Comparison of ENCODE assay signal across 8 cellular contexts in genomic region chr17:75978938-75979704, GRCh38. TPM values are rescaled to one million over a fixed set of nuclear protein-coding genes. Genes with fewer than 3 reads are reported as not detected.
A peak's percentile ranks its signal among the peaks of the same experiment; 100 is the strongest.
DNase-seq lines count a peak whose midpoint lies in the region; ATAC-seq and TF ChIP-seq lines count a peak whose summit lies in the region.

Gene ACOX1, minus strand, starts transcription at chr17:75979166. Its CDS starts 93 bp downstream, at chr17:75979073.
Gene TEN1, plus strand, starts transcription at chr17:75979240. Its CDS starts 6,953 bp downstream, at chr17:75986193.

- DNase-seq in NCI-H187 treated with DMSO at 0.1 percent for 48 hours (lab: John Stamatoyannopoulos, UW) (peak; percentile 78), anterior cingulate cortex (lab: John Stamatoyannopoulos, UW) (peak; percentile 80 to 99 (median 96)), right atrium auricular region (ENCODE audit: low spot score) (peak; percentile 98), pulmonary artery endothelial cell (ENCODE audit: low read depth, low spot score) (peak; percentile 90), uterus (peak; percentile 97 to 98)

- intact Hi-C loops in T-helper 2 cell treated with Interferon-gamma antibody and Interleukin-4, amounts not matched to agents 100 ng/mL and 5 ng/mL, for 36 hours (cut with micrococcal nuclease) = loop anchor here (1.0 kb wide), 3 partner anchors 38 to 93 kb away; partner anchors contain the start of genes FBF1 and SRP68
- intact Hi-C loops in uterus (cut with DNase I; ENCODE audit: low total_unique reads) = no loop called here

- TF ChIP-seq POLR2A in GM15510 (IDR thresholded peaks at IDR 0.05; ENCODE audit: borderline replicate concordance, extremely low read depth, insufficient read length) = peak; percentile 96
- TF ChIP-seq POLR2A in uterus (IDR thresholded peaks at IDR 0.05) = peak; percentile 75 to 93

- H3K4me3 ChIP-seq in right atrium auricular region = peak within 1 kb of the TSS; percentile 79 to 87
- H3K4me3 ChIP-seq in uterus = peak within 1 kb of the TSS; percentile 75 to 99

- TF ChIP-seq CTCF in right atrium auricular region (IDR thresholded peaks at IDR 0.05) = peak; percentile 31 to 55
- peak in 3 of 4 experiments; percentile 34 to 55 (median 43) for TF ChIP-seq CTCF in uterus (IDR thresholded peaks at IDR 0.05)

- no peaks in the 10 kb centered on the region for H3K36me3 ChIP-seq in right atrium auricular region
- no peaks in the 10 kb centered on the region for H3K36me3 ChIP-seq in uterus

- H3K4me1 ChIP-seq in right atrium auricular region (peaks cover 0 to 55% of the 10 kb centered on the region in 2 donors), uterus (no peaks in the 10 kb centered on the region)

- H3K27ac ChIP-seq in right atrium auricular region (peak within 1 kb of the TSS; percentile 97 to 98), uterus (peak within 1 kb of the TSS; percentile 99 to 100)

- peak; percentile 88 for ATAC-seq in HG02938 (IDR thresholded peaks at IDR 0.05; ENCODE audit: unreplicated experiment)

- H3K27me3 ChIP-seq in right atrium auricular region = no peaks in the 10 kb centered on the region
- H3K27me3 ChIP-seq in uterus = no peaks in the 10 kb centered on the region

- no peaks in the 10 kb centered on the region for H3K9me3 ChIP-seq in right atrium auricular region
- H3K9me3 ChIP-seq in uterus = no peaks in the 10 kb centered on the region

RNA-seq across cellular contexts. Expression of gene ACOX1, which starts in this region (rescaled TPM):
- total RNA-seq in T-helper 2 cell treated with Interferon-gamma antibody and Interleukin-4, amounts not matched to agents 100 ng/mL and 5 ng/mL, for 36 hours = 29.0 and 29.4 TPM in 2 replicates
- total RNA-seq in right atrium auricular region (10 to 100 TPM; 49.6 to 67.4 TPM), pulmonary artery endothelial cell (65.8 and 75.8 TPM in 2 replicates), uterus (10 to 100 TPM; 11.2 to 70.0 (median 42.0) TPM)

RNA-seq across cellular contexts. Expression of gene TEN1, which starts in this region (rescaled TPM):
- 16.7 TPM in 2 replicates for total RNA-seq in T-helper 2 cell treated with Interferon-gamma antibody and Interleukin-4, amounts not matched to agents 100 ng/mL and 5 ng/mL, for 36 hours
- total RNA-seq in right atrium auricular region (10 to 100 TPM in 1 of 2 donors, 1 to 10 TPM in 1; 8.8 to 14.0 TPM), pulmonary artery endothelial cell (16.3 and 25.8 TPM in 2 replicates), uterus (10 to 100 TPM in 3 of 4 donors, 1 to 10 TPM in 1; 3.1 to 17.2 (median 15.0) TPM)

Comparison
In these comparisons a context has a peak if more than half of its experiments do, and no peak if none do; other contexts are left out.
1. Peak in every context shown above with its lines: DNase-seq, ATAC-seq, H3K4me3 ChIP-seq and H3K27ac ChIP-seq.